ENCODE assay signal across 1 cellular context in genomic region chr16:28338230-28338629, GRCh38. TPM values are rescaled to one million over a fixed set of nuclear protein-coding genes. Genes with fewer than 3 reads are reported as not detected.
"Had no signal": no experiment of that assay in that cellular context is flagged by ENCODE, and none has a peak within 500 bp of the region (broad histone marks: within the 10 kb centered on the region; RNA-seq: fewer than 3 reads in every experiment).

No MANE protein-coding gene starts in this region.

RNA-seq across cellular contexts. Expression of gene SBK1, which starts 45.9 kb away (rescaled TPM):
- total RNA-seq: SJSA1 had no signal
